ENCODE assay signal across 8 cellular contexts in the genomic region with DNA sequence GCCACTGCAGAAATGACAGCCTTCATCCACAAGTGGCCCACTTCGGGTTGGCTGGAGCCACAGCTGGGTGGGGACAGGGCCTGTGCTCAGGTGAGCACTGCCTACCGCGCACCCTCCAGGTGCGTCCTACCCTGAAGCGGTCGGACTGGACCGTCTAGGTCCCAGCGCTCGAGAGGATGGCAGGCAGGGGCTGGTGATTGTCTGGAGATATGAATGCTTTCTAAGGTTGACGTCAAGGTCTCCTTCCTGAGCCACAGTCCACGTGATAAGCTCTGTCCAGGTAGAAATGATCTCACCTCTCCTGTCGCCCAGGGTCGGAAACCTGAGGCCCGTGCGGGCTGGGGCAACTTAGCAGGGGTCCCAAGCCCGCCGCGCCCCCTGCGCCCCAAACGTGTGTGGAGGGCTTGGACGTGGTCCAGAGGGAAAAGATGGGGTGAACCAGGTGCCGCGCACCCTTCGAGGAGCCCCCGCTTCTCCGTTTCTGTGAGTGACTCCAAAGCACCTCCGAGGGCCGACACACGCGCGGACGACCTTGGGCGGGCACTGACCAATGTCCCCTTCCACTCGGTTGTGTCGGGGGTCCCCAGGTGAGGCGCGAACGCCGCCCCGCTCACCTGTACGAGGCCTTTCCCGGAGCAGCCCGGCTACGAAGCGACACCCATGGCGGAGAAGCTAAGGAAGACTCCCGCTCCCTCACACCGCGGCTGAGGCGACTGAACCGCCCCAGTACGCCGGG. TPM values are rescaled to one million over a fixed set of nuclear protein-coding genes. Genes with fewer than 3 reads are reported as not detected.
DNase-seq lines count a peak whose midpoint lies in the region; ATAC-seq, FAIRE-seq and TF ChIP-seq lines count a peak whose summit lies in the region.

No MANE protein-coding gene starts in this region.

- intact Hi-C loops in esophagus squamous epithelium (cut with DNase I) (loop anchor here (10.0 kb wide), 1 partner anchor 49 kb away; no protein-coding TSS in a partner anchor), pancreas (cut with DNase I) (no loop called here)

- no peaks in the 10 kb centered on the region for H3K36me3 Mint-ChIP-seq in stimulated activated naive CD8-positive, alpha-beta T cell treated with anti-CD3 and anti-CD28 coated beads, Interleukin-15, Interleukin-2, amounts not matched to agents 100 ng/mL and 50 ng/mL, for 24 hours (ENCODE audit: low read depth)

- TF ChIP-seq CTCF in RWPE2 (IDR thresholded peaks at IDR 0.05; ENCODE audit: poor library complexity, severe bottlenecking): no peak
- no peak for TF ChIP-seq CTCF in esophagus squamous epithelium (IDR thresholded peaks at IDR 0.05)
- TF ChIP-seq CTCF in pancreas (IDR thresholded peaks at IDR 0.05): no peak

- peaks cover 20% of the 10 kb centered on the region for H3K4me1 Mint-ChIP-seq in stimulated activated naive CD8-positive, alpha-beta T cell treated with anti-CD3 and anti-CD28 coated beads, Interleukin-15, Interleukin-2, amounts not matched to agents 100 ng/mL and 50 ng/mL, for 24 hours (ENCODE audit: low read depth)

- no peaks in the 10 kb centered on the region for H3K27me3 Mint-ChIP-seq in stimulated activated naive CD8-positive, alpha-beta T cell treated with anti-CD3 and anti-CD28 coated beads, Interleukin-15, Interleukin-2, amounts not matched to agents 100 ng/mL and 50 ng/mL, for 24 hours

- H3K27ac ChIP-seq in RWPE2 (ENCODE audit: poor library complexity, severe bottlenecking) (no peak overlapping the region), esophagus squamous epithelium (peak overlapping the region; percentile 85 to 95 (median 92)), pancreas (peak overlapping the region; percentile 86 to 90 (median 90))

- H3K36me3 ChIP-seq in RWPE2 (ENCODE audit: low read depth): no peaks in the 10 kb centered on the region
- peaks cover 0 to 4% (median 0%) of the 10 kb centered on the region in 3 donors for H3K36me3 ChIP-seq in esophagus squamous epithelium
- no peaks in the 10 kb centered on the region for H3K36me3 ChIP-seq in pancreas

- H3K4me1 ChIP-seq in RWPE2 (ENCODE audit: insufficient read depth, poor library complexity, severe bottlenecking) (no peaks in the 10 kb centered on the region), esophagus squamous epithelium (peaks cover under 1 to 49% (median 15%) of the 10 kb centered on the region in 3 donors), pancreas (peaks cover 0 to 7% (median 0%) of the 10 kb centered on the region in 3 donors)

- no peak for ATAC-seq in stimulated activated naive CD8-positive, alpha-beta T cell treated with anti-CD3 and anti-CD28 coated beads, Interleukin-15, Interleukin-2, amounts not matched to agents 100 U/mL and 50 U/mL, for 24 hours
- peak; percentile 10 for ATAC-seq in RWPE2 (ENCODE audit: low read depth)
- ATAC-seq in pancreas: peak; percentile 42 to 57 (median 56)
- ATAC-seq in GM21576 (IDR thresholded peaks at IDR 0.05; ENCODE audit: unreplicated experiment): no peak
- ATAC-seq in GM19463 (IDR thresholded peaks at IDR 0.05; ENCODE audit: unreplicated experiment): no peak

- no peaks in the 10 kb centered on the region for H3K9me3 Mint-ChIP-seq in stimulated activated naive CD8-positive, alpha-beta T cell treated with anti-CD3 and anti-CD28 coated beads, Interleukin-15, Interleukin-2, amounts not matched to agents 100 ng/mL and 50 ng/mL, for 24 hours

- H3K9me3 ChIP-seq in RWPE2 (ENCODE audit: severe bottlenecking) (no peaks in the 10 kb centered on the region), esophagus squamous epithelium (no peaks in the 10 kb centered on the region), pancreas (no peaks in the 10 kb centered on the region)

- peak overlapping the region; percentile 83 for H3K4me3 Mint-ChIP-seq in stimulated activated naive CD8-positive, alpha-beta T cell treated with anti-CD3 and anti-CD28 coated beads, Interleukin-15, Interleukin-2, amounts not matched to agents 100 ng/mL and 50 ng/mL, for 24 hours

- no peak for DNase-seq in stimulated activated naive CD8-positive, alpha-beta T cell treated with anti-CD3 and anti-CD28 coated beads, Interleukin-15, Interleukin-2, amounts not matched to agents 100 U/mL and 50 U/mL, for 24 hours
- DNase-seq in RWPE2 (ENCODE audit: low spot score) (no peak), esophagus squamous epithelium (lab: John Stamatoyannopoulos, UW) (peak; percentile 50), pancreas (peak; percentile 73 to 87 (median 74)), DMS114 treated with DMSO at 0.1 percent for 48 hours (lab: John Stamatoyannopoulos, UW; ENCODE audit: unreplicated experiment) (no peak)

- H3K27me3 ChIP-seq in RWPE2 (ENCODE audit: insufficient read depth, poor library complexity, severe bottlenecking) (no peaks in the 10 kb centered on the region), esophagus squamous epithelium (no peaks in the 10 kb centered on the region), pancreas (no peaks in the 10 kb centered on the region)

- no peak for FAIRE-seq in pancreas (lab: Jason Lieb, UNC)

- H3K27ac Mint-ChIP-seq in stimulated activated naive CD8-positive, alpha-beta T cell treated with anti-CD3 and anti-CD28 coated beads, Interleukin-15, Interleukin-2, amounts not matched to agents 100 ng/mL and 50 ng/mL, for 24 hours: no peak overlapping the region

- peak in 3 of 4 donors; percentile 91 to 96 (median 93) for TF ChIP-seq POLR2A in esophagus squamous epithelium (IDR thresholded peaks at IDR 0.05)

- 48% methylated on average over 9 of the region's 53 CpGs; no CpG with 5 or more reads in 1 of the 2 donors for WGBS in esophagus squamous epithelium, 2 donors
- 2 to 3% methylated on average over 53 of the region's 53 CpGs for WGBS in pancreas, 2 donors

- H3K4me3 ChIP-seq in RWPE2 (ENCODE audit: severe bottlenecking) (peak overlapping the region; percentile 49), esophagus squamous epithelium (peak overlapping the region; percentile 60 to 97 (median 74)), pancreas (peak overlapping the region; percentile 32 to 58 (median 50))

RNA-seq across cellular contexts. Expression of gene DOP1B, which starts 0.9 kb away (rescaled TPM):
- total RNA-seq in esophagus squamous epithelium: 10 to 100 TPM; 18.5 to 36.7 (median 26.2) TPM
- total RNA-seq in pancreas: 10 to 100 TPM in 2 of 6 donors, 1 to 10 TPM in 4; 5.1 to 15.4 (median 7.2) TPM
- polyA plus RNA-seq in pancreas: 1 to 10 TPM; 3.1 to 4.5 TPM

RNA-seq across cellular contexts. Expression of gene CBR3, which starts 20.9 kb away (rescaled TPM):
- total RNA-seq in esophagus squamous epithelium (100 to 1,000 TPM in 3 of 4 donors, 10 to 100 TPM in 1; 67.3 to 158 (median 122) TPM), pancreas (1 to 10 TPM in 2 of 6 donors, under 1 TPM in 4; 0.16 to 2.4 (median 0.84) TPM)
- polyA plus RNA-seq in pancreas: 1 to 10 TPM; 1.4 to 2.4 TPM

Comparison
In these comparisons a context has a peak if more than half of its experiments do, and no peak if none do; other contexts are left out.
1. ATAC-seq: peak in RWPE2 (single experiment) and pancreas (4 of 4); none in stimulated activated naive CD8-positive, alpha-beta T cell treated with anti-CD3 and anti-CD28 coated beads, Interleukin-15, Interleukin-2, amounts not matched to agents 100 U/mL and 50 U/mL, for 24 hours (single experiment), GM21576 (single experiment) and GM19463 (single experiment).
2. DNase-seq: peak in esophagus squamous epithelium (single experiment) and pancreas (6 of 6); none in stimulated activated naive CD8-positive, alpha-beta T cell treated with anti-CD3 and anti-CD28 coated beads, Interleukin-15, Interleukin-2, amounts not matched to agents 100 U/mL and 50 U/mL, for 24 hours (single experiment), RWPE2 (single experiment) and DMS114 treated with DMSO at 0.1 percent for 48 hours (single experiment).
3. RNA of gene CBR3, which starts 20.9 kb away (total RNA-seq): 67.3 to 158 TPM in esophagus squamous epithelium; 0.16 to 2.4 TPM in pancreas; every median in the first group is over 10 times any median in the second.
4. Peak in every context shown above with its lines, with median percentiles within 50 percentile points of each other: H3K4me3 ChIP-seq.